ENCODE assay signal across 2 cellular contexts in the genomic region with DNA sequence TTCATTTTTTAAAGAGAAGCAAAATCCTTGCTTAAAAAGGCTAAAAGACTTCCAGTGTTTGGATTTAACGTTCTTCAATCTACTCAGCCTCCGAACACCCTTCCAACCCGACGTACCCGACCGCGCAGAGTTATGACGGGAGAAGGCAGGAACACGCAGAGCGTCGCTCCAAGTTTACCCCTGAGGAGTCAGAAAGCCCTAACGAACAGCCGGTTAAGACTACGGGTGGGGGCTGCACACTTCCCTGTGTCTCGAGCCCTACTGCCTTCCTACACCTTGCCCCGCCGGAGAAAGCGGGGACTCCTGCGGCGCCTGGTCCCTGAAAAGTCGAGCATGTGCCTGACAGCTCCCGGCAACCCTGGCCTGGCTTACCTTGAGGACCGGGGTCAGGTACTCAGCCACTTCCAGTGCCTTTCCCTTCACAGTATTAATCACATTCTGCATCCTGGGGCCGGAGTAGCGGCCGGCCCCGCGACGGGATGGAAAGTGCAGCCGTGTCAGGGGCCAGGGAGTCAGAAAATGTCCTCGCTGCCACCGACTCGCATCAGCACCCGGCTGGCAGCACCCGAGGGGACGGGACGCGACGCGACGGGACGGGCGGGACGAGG.
A peak's percentile ranks its signal among the peaks of the same experiment; 100 is the strongest.
TF ChIP-seq lines count a peak whose summit lies in the region.

No MANE protein-coding gene starts in this region.

TF ChIP-seq in GM23338, 12 proteins besides CTCF, POLR2A, EP300 and RAD21 (continued from another document):
- TF ChIP-seq ZNF462 (CRISPR knock-in tag; IDR thresholded peaks at IDR 0.05): no peak
- no peak for TF ChIP-seq ZNF114 (CRISPR knock-in tag; IDR thresholded peaks at IDR 0.05)
- TF ChIP-seq ZNF331 (CRISPR knock-in tag; IDR thresholded peaks at IDR 0.05; ENCODE audit: low read depth): no peak
- peak; percentile 93 for TF ChIP-seq CREB1 (CRISPR knock-in tag; IDR thresholded peaks at IDR 0.05; ENCODE audit: low read depth)

TF ChIP-seq in SK-N-SH, 30 proteins besides CTCF, POLR2A, EP300 and RAD21 (continued from another document):
- no peak for TF ChIP-seq EZH2phosphoT487 (IDR thresholded peaks at IDR 0.05; ENCODE audit: borderline replicate concordance, low read depth)
- TF ChIP-seq NRF1 (IDR thresholded peaks at IDR 0.05; ENCODE audit: low read depth, low read length): no peak
- no peak for TF ChIP-seq NFIC (IDR thresholded peaks at IDR 0.05; ENCODE audit: borderline replicate concordance)
- TF ChIP-seq ELF1 (IDR thresholded peaks at IDR 0.05): no peak
- TF ChIP-seq SMC3 (IDR thresholded peaks at IDR 0.05; ENCODE audit: low read depth, low read length): no peak
- 0 out of 2 replicates have a peak, but pooled peaks have one; percentile 9 for TF ChIP-seq GABPA (IDR thresholded peaks at IDR 0.05; ENCODE audit: low read depth)
- TF ChIP-seq ZBTB33 (IDR thresholded peaks at IDR 0.05; ENCODE audit: borderline replicate concordance, low read depth): no peak
- TF ChIP-seq GATA2 (CRISPR knock-in tag; IDR thresholded peaks at IDR 0.05): no peak
